ENCODE assay signal across 16 cellular contexts in genomic region chr4:129583868-129584267, GRCh38.
DNase-seq lines count a peak whose midpoint lies in the region; ATAC-seq, FAIRE-seq and TF ChIP-seq lines count a peak whose summit lies in the region.
"Had no signal": no experiment of that assay in that cellular context is flagged by ENCODE, and none has a peak within 500 bp of the region (broad histone marks: within the 10 kb centered on the region; RNA-seq: fewer than 3 reads in every experiment).

No MANE protein-coding gene starts in this region.

- CTCF ChIA-PET in MCF 10A (lab: Yijun Ruan, JAX) (interaction anchor here (0.8 kb wide), 1 partner anchor 291 kb away, joined by 4 read pairs; no protein-coding TSS in a partner anchor), mammary epithelial cell (lab: Charles Lee; ENCODE audit: low non-redundant PET) (no interaction called here)

- no peak overlapping the region for H3K4me2 ChIP-seq in mammary epithelial cell (ENCODE audit: insufficient read depth, low read depth, low read length)
- no peak overlapping the region for H3K4me2 ChIP-seq in astrocyte (ENCODE audit: low read length)

- no peak overlapping the region for H2AFZ ChIP-seq in mammary epithelial cell (ENCODE audit: low read depth, low read length)
- no peak overlapping the region for H2AFZ ChIP-seq in astrocyte (ENCODE audit: low read depth, low read length)

- no peaks in the 10 kb centered on the region for H3K4me1 ChIP-seq in mammary epithelial cell (ENCODE audit: insufficient read depth, low read length)
- H3K4me1 ChIP-seq in astrocyte (ENCODE audit: insufficient read depth, low read length): no peaks in the 10 kb centered on the region
- no peaks in the 10 kb centered on the region for H3K4me1 ChIP-seq in right atrium auricular region
- H3K4me1 ChIP-seq: suprapubic skin had no signal

- intact Hi-C loops in MCF 10A (cut with micrococcal nuclease) (no loop called here), mammary epithelial cell (cut with micrococcal nuclease) (no loop called here)

- no peaks in the 10 kb centered on the region for H3K9me3 ChIP-seq in mammary epithelial cell (replicated peaks; ENCODE audit: insufficient read depth, low read length)
- no peaks in the 10 kb centered on the region for H3K9me3 ChIP-seq in astrocyte (ENCODE audit: insufficient read depth, low read depth, low read length)
- peaks cover 4 to 10% of the 10 kb centered on the region in 2 donors for H3K9me3 ChIP-seq in right atrium auricular region
- H3K9me3 ChIP-seq: suprapubic skin had no signal

- peaks cover 8% of the 10 kb centered on the region for H3K36me3 Mint-ChIP-seq in MCF 10A (ENCODE audit: insufficient read depth, unreplicated experiment)
- H3K36me3 Mint-ChIP-seq in astrocyte (ENCODE audit: low read depth, unreplicated experiment): peaks cover 1% of the 10 kb centered on the region

- H3K9me3 Mint-ChIP-seq in MCF 10A (ENCODE audit: unreplicated experiment) (peaks cover 18% of the 10 kb centered on the region), astrocyte (ENCODE audit: unreplicated experiment) (peaks cover 9% of the 10 kb centered on the region)
- H3K9me3 Mint-ChIP-seq: activated naive CD4-positive, alpha-beta T cell treated with anti-CD3 and anti-CD28 coated beads for 36 hours had no signal

- no peak overlapping the region for H3K4me3 Mint-ChIP-seq in MCF 10A (ENCODE audit: unreplicated experiment)
- H3K4me3 Mint-ChIP-seq in astrocyte (ENCODE audit: unreplicated experiment): no peak overlapping the region
- H3K4me3 Mint-ChIP-seq: activated naive CD4-positive, alpha-beta T cell treated with anti-CD3 and anti-CD28 coated beads for 36 hours had no signal

- in situ Hi-C loops in mammary epithelial cell (cut with MboI; ENCODE audit: low sequenced_read_pairs in 2 of 2): no loop called here

- no peaks in the 10 kb centered on the region for H4K20me1 ChIP-seq in mammary epithelial cell (ENCODE audit: insufficient read depth, low read length)
- H4K20me1 ChIP-seq in astrocyte (ENCODE audit: insufficient read depth, low read length): no peaks in the 10 kb centered on the region

- H3K27ac Mint-ChIP-seq in MCF 10A (ENCODE audit: low read depth, unreplicated experiment): peak overlapping the region; percentile 85
- H3K27ac Mint-ChIP-seq in astrocyte (ENCODE audit: unreplicated experiment): peak overlapping the region; percentile 67
- H3K27ac Mint-ChIP-seq: activated naive CD4-positive, alpha-beta T cell treated with anti-CD3 and anti-CD28 coated beads for 36 hours had no signal

- DNase-seq in MCF 10A (ENCODE audit: unreplicated experiment) (peak; percentile 58), mammary epithelial cell (no peak), astrocyte (ENCODE audit: low read depth) (no peak), right atrium auricular region (ENCODE audit: low spot score) (peak; percentile 59), DMS153 treated with DMSO at 0.1 percent for 48 hours (lab: John Stamatoyannopoulos, UW; ENCODE audit: unreplicated experiment) (no peak), HCEC 1CT (no peak), foreskin melanocyte (no peak)
- DNase-seq: activated naive CD4-positive, alpha-beta T cell treated with anti-CD3 and anti-CD28 coated beads for 36 hours; NCI-H524 treated with DMSO at 0.1 percent for 48 hours; nucleus accumbens; SHP77 had no signal

- 32% methylated on average over 2 of the region's 2 CpGs for WGBS in mammary epithelial cell (ENCODE audit: low coverage, missing lambda C conversion rate)

- no peaks in the 10 kb centered on the region for H3K79me2 ChIP-seq in mammary epithelial cell (ENCODE audit: insufficient read depth, low read length)
- no peaks in the 10 kb centered on the region for H3K79me2 ChIP-seq in astrocyte (ENCODE audit: insufficient read depth, low read length)

- H3K9ac ChIP-seq in mammary epithelial cell (ENCODE audit: insufficient read depth, low read length) (no peak overlapping the region), astrocyte (ENCODE audit: low read length) (no peak overlapping the region)

- H3K27me3 Mint-ChIP-seq in MCF 10A (ENCODE audit: insufficient read depth, unreplicated experiment) (no peaks in the 10 kb centered on the region), astrocyte (ENCODE audit: low read depth, unreplicated experiment) (no peaks in the 10 kb centered on the region)

- TF ChIP-seq CTCF in MCF 10A (IDR thresholded peaks at IDR 0.05; ENCODE audit: unreplicated experiment): no peak
- TF ChIP-seq CTCF in mammary epithelial cell (conservative IDR thresholded peaks at IDR 0.05 in 1 of 2, IDR thresholded peaks at IDR 0.05 in 1 of 2; ENCODE audit: extremely low read depth in 1 of 2, insufficient read depth in 1 of 2, low read depth in 1 of 2, low read length in 2 of 2): no peak
- no peak for TF ChIP-seq CTCF in astrocyte (IDR thresholded peaks at IDR 0.05; ENCODE audit: insufficient read depth, low read depth, low read length)
- no peak for TF ChIP-seq CTCF in right atrium auricular region (IDR thresholded peaks at IDR 0.05)

- no peaks in the 10 kb centered on the region for H3K27me3 ChIP-seq in mammary epithelial cell (ENCODE audit: insufficient read depth, low read length)
- H3K27me3 ChIP-seq in astrocyte (ENCODE audit: insufficient read depth, low read length): no peaks in the 10 kb centered on the region
- H3K27me3 ChIP-seq in right atrium auricular region: no peaks in the 10 kb centered on the region
- H3K27me3 ChIP-seq: suprapubic skin had no signal

- H3K4me3 ChIP-seq in mammary epithelial cell (replicated peaks in 1 of 3; ENCODE audit: insufficient read depth in 1 of 3, low read depth in 2 of 3, low read length in 3 of 3): no peak overlapping the region
- H3K4me3 ChIP-seq in astrocyte (ENCODE audit: insufficient read depth, low read depth, low read length): no peak overlapping the region
- no peak overlapping the region for H3K4me3 ChIP-seq in right atrium auricular region
- H3K4me3 ChIP-seq: suprapubic skin had no signal

- peaks cover 6% of the 10 kb centered on the region for H3K4me1 Mint-ChIP-seq in MCF 10A (ENCODE audit: insufficient read depth, unreplicated experiment)
- no peaks in the 10 kb centered on the region for H3K4me1 Mint-ChIP-seq in astrocyte (ENCODE audit: low read depth, unreplicated experiment)

- BruUV-seq in MCF 10A (replicated peaks; lab: Mats Ljungman, UMichigan): no TSS peak
- no TSS peak for BruUV-seq in mammary epithelial cell (replicated peaks; lab: Mats Ljungman, UMichigan)

- no peak for FAIRE-seq in astrocyte (lab: Jason Lieb, UNC)
- FAIRE-seq: A204.1, TTC549 had no signal

- POLR2A ChIA-PET in MCF 10A (lab: Yijun Ruan, JAX): interaction anchor here (1.0 to 1.4 kb wide), 2 partner anchors 12 to 256 kb away, joined by 3 read pairs; no protein-coding TSS in a partner anchor

- H3K36me3 ChIP-seq in mammary epithelial cell (ENCODE audit: insufficient read depth, low read length) (no peaks in the 10 kb centered on the region), astrocyte (ENCODE audit: insufficient read depth, low read length) (no peaks in the 10 kb centered on the region), right atrium auricular region (no peaks in the 10 kb centered on the region)
- H3K36me3 ChIP-seq: suprapubic skin had no signal

- dilution Hi-C loops in mammary epithelial cell (cut with HindIII; ENCODE audit: low sequenced_read_pairs): no loop called here

- H3K27ac ChIP-seq in mammary epithelial cell (ENCODE audit: insufficient read depth, low read depth, low read length) (no peak overlapping the region), astrocyte (ENCODE audit: low read depth, low read length) (no peak overlapping the region), right atrium auricular region (no peak overlapping the region)
- H3K27ac ChIP-seq: epithelial cell of prostate, suprapubic skin had no signal

- no peak for ATAC-seq in HG03521 (IDR thresholded peaks at IDR 0.05; ENCODE audit: unreplicated experiment)

Comparison
In these comparisons a context has a peak if more than half of its experiments do, and no peak if none do; other contexts are left out.
1. DNase-seq: peak in MCF 10A (single experiment) and right atrium auricular region (single experiment); none in mammary epithelial cell (single experiment), astrocyte (single experiment), DMS153 treated with DMSO at 0.1 percent for 48 hours (single experiment), HCEC 1CT (single experiment) and foreskin melanocyte (single experiment).